8 cellular contexts compared by ENCODE assay signal in the genomic region with DNA sequence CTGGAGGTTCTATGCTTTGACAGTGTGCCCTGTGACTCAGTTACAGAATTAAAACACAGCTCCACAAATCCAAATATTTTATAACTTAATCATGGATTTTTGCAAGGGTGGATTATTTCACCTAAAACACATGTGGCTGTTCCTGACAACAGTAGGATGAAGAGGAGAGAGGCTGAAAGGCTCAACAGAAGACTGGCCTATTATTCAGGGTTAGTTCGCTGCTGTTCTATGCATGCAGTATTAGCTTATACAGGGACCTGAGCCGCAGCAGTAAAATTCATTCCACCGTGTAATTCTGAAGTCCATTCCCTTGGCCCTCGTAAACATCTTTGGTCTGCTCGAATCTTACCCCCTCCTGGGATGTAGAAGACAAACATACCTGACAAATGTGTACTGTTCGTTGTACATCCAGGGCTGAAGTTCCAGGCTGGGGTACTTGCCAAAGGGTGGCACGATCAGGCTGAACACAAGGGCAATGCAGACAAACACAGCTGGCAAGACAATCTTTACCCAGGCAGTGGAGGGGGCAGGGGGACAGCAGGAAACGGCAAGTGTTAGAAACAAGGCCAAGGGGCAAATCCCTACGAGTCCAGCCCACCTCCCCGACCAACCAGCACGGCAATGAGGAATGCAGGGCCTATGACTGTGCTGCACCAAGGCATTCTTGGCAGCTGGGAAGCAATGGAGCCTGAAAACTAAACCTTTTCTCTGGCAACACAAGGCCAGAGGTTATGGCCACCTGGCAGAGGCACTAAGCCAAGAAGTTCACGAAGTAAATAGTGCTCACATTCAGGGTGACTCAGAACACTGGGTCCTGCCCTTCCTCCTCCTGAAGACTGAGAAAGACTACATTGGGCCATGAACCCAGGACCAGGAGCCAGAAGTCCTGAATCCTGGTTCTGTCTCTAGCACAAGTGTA. TPM values are rescaled to one million over a fixed set of nuclear protein-coding genes. Genes with fewer than 3 reads are reported as not detected.
DNase-seq lines count a peak whose midpoint lies in the region; ATAC-seq and TF ChIP-seq lines count a peak whose summit lies in the region.

No MANE protein-coding gene starts in this region.

- WGBS in liver: 29% methylated on average over 12 of the region's 12 CpGs

- no peak overlapping the region for H3K4me3 Mint-ChIP-seq in activated naive CD8-positive, alpha-beta T cell treated with anti-CD3 and anti-CD28 coated beads, Interleukin-2, amount 50 U/mL, for 24 hours
- H3K4me3 Mint-ChIP-seq in natural killer cell: no peak overlapping the region
- H3K4me3 Mint-ChIP-seq in activated T-helper 1 cell treated with anti-CD3 and anti-CD28 coated beads, Interleukin-12 subunit alpha, Interleukin-12 subunit beta, Interleukin-2, Interleukin-4 antibody, amounts not matched to agents 30 ng/mL and 10 ng/mL and 1 ng/mL, durations not matched to agents 14 hours and 24 hours and 36 hours: no peak overlapping the region

- H3K27me3 Mint-ChIP-seq in activated naive CD8-positive, alpha-beta T cell treated with anti-CD3 and anti-CD28 coated beads, Interleukin-2, amount 50 U/mL, for 24 hours: no peaks in the 10 kb centered on the region
- no peaks in the 10 kb centered on the region for H3K27me3 Mint-ChIP-seq in natural killer cell (ENCODE audit: low read depth in 2 of 2)
- H3K27me3 Mint-ChIP-seq in activated T-helper 1 cell treated with anti-CD3 and anti-CD28 coated beads, Interleukin-12 subunit alpha, Interleukin-12 subunit beta, Interleukin-2, Interleukin-4 antibody, amounts not matched to agents 30 ng/mL and 10 ng/mL and 1 ng/mL, durations not matched to agents 14 hours and 24 hours and 36 hours (ENCODE audit: insufficient read depth): no peaks in the 10 kb centered on the region

- H3K9me3 Mint-ChIP-seq in activated naive CD8-positive, alpha-beta T cell treated with anti-CD3 and anti-CD28 coated beads, Interleukin-2, amount 50 U/mL, for 24 hours: no peaks in the 10 kb centered on the region
- H3K9me3 Mint-ChIP-seq in natural killer cell: no peaks in the 10 kb centered on the region
- no peaks in the 10 kb centered on the region for H3K9me3 Mint-ChIP-seq in activated T-helper 1 cell treated with anti-CD3 and anti-CD28 coated beads, Interleukin-12 subunit alpha, Interleukin-12 subunit beta, Interleukin-2, Interleukin-4 antibody, amounts not matched to agents 30 ng/mL and 10 ng/mL and 1 ng/mL, durations not matched to agents 14 hours and 24 hours and 36 hours

- H3K4me1 Mint-ChIP-seq in activated naive CD8-positive, alpha-beta T cell treated with anti-CD3 and anti-CD28 coated beads, Interleukin-2, amount 50 U/mL, for 24 hours: no peaks in the 10 kb centered on the region
- H3K4me1 Mint-ChIP-seq in natural killer cell: no peaks in the 10 kb centered on the region
- H3K4me1 Mint-ChIP-seq in activated T-helper 1 cell treated with anti-CD3 and anti-CD28 coated beads, Interleukin-12 subunit alpha, Interleukin-12 subunit beta, Interleukin-2, Interleukin-4 antibody, amounts not matched to agents 30 ng/mL and 10 ng/mL and 1 ng/mL, durations not matched to agents 14 hours and 24 hours and 36 hours (ENCODE audit: low read depth): no peaks in the 10 kb centered on the region

- H3K27ac Mint-ChIP-seq in activated naive CD8-positive, alpha-beta T cell treated with anti-CD3 and anti-CD28 coated beads, Interleukin-2, amount 50 U/mL, for 24 hours: no peak overlapping the region
- H3K27ac Mint-ChIP-seq in natural killer cell: no peak overlapping the region
- H3K27ac Mint-ChIP-seq in activated T-helper 1 cell treated with anti-CD3 and anti-CD28 coated beads, Interleukin-12 subunit alpha, Interleukin-12 subunit beta, Interleukin-2, Interleukin-4 antibody, amounts not matched to agents 30 ng/mL and 10 ng/mL and 1 ng/mL, durations not matched to agents 14 hours and 24 hours and 36 hours: no peak overlapping the region

- ATAC-seq in activated naive CD8-positive, alpha-beta T cell treated with anti-CD3 and anti-CD28 coated beads, Interleukin-2, amount 50 U/mL, for 24 hours: no peak
- ATAC-seq in omental fat pad (ENCODE audit: low FRiP score) (no peak), natural killer cell (no peak)

- CTCF ChIA-PET in AG04450 (lab: Charles Lee): no interaction called here

- POLR2A ChIA-PET in AG04450 (lab: Yijun Ruan, JAX): no interaction called here

- H3K9ac ChIP-seq in colonic mucosa (ENCODE audit: low read depth in 2 of 2, low read length in 2 of 2) (no peak overlapping the region), liver (ENCODE audit: low read depth in 1 of 2, low read length in 2 of 2) (peak overlapping the region in 1 of 2 donors; percentile 45)

- H3K27me3 ChIP-seq in AG04450 (ENCODE audit: control insufficient read depth, insufficient read depth, low read length) (no peaks in the 10 kb centered on the region), colonic mucosa (no peaks in the 10 kb centered on the region), liver (ENCODE audit: control insufficient read depth in 4 of 4, insufficient read depth in 4 of 4, low read length in 3 of 4) (no peaks in the 10 kb centered on the region)

- H3K4me3 ChIP-seq in AG04450 (ENCODE audit: low read depth, low read length) (no peak overlapping the region), colonic mucosa (no peak overlapping the region), liver (ENCODE audit: low read depth in 1 of 3, low read length in 3 of 3) (no peak overlapping the region)

- H3K27ac ChIP-seq in AG04450 (ENCODE audit: low read depth, low read length) (peak overlapping the region; percentile 40), colonic mucosa (peak overlapping the region; percentile 42), liver (ENCODE audit: low read depth in 1 of 2, low read length in 2 of 2) (peak overlapping the region; percentile 28 to 49)

- no peaks in the 10 kb centered on the region for H3K9me3 ChIP-seq in AG04450 (ENCODE audit: control insufficient read depth, insufficient read depth, low read length)
- no peaks in the 10 kb centered on the region for H3K9me3 ChIP-seq in colonic mucosa
- no peaks in the 10 kb centered on the region for H3K9me3 ChIP-seq in liver (ENCODE audit: control insufficient read depth in 4 of 4, low read length in 3 of 4)

- H3K36me3 ChIP-seq in colonic mucosa: peaks cover 8% of the 10 kb centered on the region
- H3K36me3 ChIP-seq in liver (ENCODE audit: control insufficient read depth in 4 of 4, insufficient read depth in 3 of 4, low read depth in 1 of 4, low read length in 3 of 4): peaks cover 8 to 85% (median 69%) of the 10 kb centered on the region in 4 donors

- intact Hi-C loops in colonic mucosa (cut with DNase I) (no loop called here), natural killer cell (cut with micrococcal nuclease) (no loop called here)
- intact Hi-C loops in activated T-helper 1 cell treated with anti-CD3 and anti-CD28 coated beads, Interleukin-12 subunit alpha, Interleukin-12 subunit beta, Interleukin-2, Interleukin-4 antibody, amounts not matched to agents 30 ng/mL and 10 ng/mL and 1 ng/mL, durations not matched to agents 14 hours and 24 hours and 36 hours (cut with micrococcal nuclease): no loop called here

- no peak for DNase-seq in AG04450 (ENCODE audit: low read depth, low spot score)
- peak; percentile 64 for DNase-seq in NCI-H1092 treated with DMSO at 0.1 percent for 48 hours (lab: John Stamatoyannopoulos, UW)
- peak; percentile 50 for DNase-seq in colonic mucosa
- DNase-seq in activated naive CD8-positive, alpha-beta T cell treated with anti-CD3 and anti-CD28 coated beads, Interleukin-2, amount 50 U/mL, for 24 hours: no peak
- no peak for DNase-seq in omental fat pad (ENCODE audit: low spot score)
- no peak for DNase-seq in natural killer cell
- DNase-seq in activated T-helper 1 cell treated with anti-CD3 and anti-CD28 coated beads, Interleukin-12 subunit alpha, Interleukin-12 subunit beta, Interleukin-2, Interleukin-4 antibody, amounts not matched to agents 30 ng/mL and 10 ng/mL and 1 ng/mL, durations not matched to agents 14 hours and 24 hours and 36 hours (ENCODE audit: low spot score): no peak

- TF ChIP-seq CTCF in AG04450 (IDR thresholded peaks at IDR 0.05; ENCODE audit: low read depth, low read length) (no peak), colonic mucosa (IDR thresholded peaks at IDR 0.05) (no peak), liver (IDR thresholded peaks at IDR 0.05; ENCODE audit: low read depth, low read length, missing input control) (no peak), omental fat pad (IDR thresholded peaks at IDR 0.05) (no peak), natural killer cell (IDR thresholded peaks at IDR 0.05) (no peak)

- H3K4me1 ChIP-seq in colonic mucosa (peaks cover 4% of the 10 kb centered on the region), liver (ENCODE audit: control insufficient read depth in 4 of 4, insufficient read depth in 4 of 4, low read length in 3 of 4) (peaks cover 0 to 32% (median 28%) of the 10 kb centered on the region in 4 donors)

- TF ChIP-seq RAD21 in liver (IDR thresholded peaks at IDR 0.05): peak in 1 of 2 donors; percentile 33

- peaks cover 6% of the 10 kb centered on the region for H3K36me3 Mint-ChIP-seq in activated naive CD8-positive, alpha-beta T cell treated with anti-CD3 and anti-CD28 coated beads, Interleukin-2, amount 50 U/mL, for 24 hours (ENCODE audit: low read depth)
- no peaks in the 10 kb centered on the region for H3K36me3 Mint-ChIP-seq in natural killer cell
- H3K36me3 Mint-ChIP-seq in activated T-helper 1 cell treated with anti-CD3 and anti-CD28 coated beads, Interleukin-12 subunit alpha, Interleukin-12 subunit beta, Interleukin-2, Interleukin-4 antibody, amounts not matched to agents 30 ng/mL and 10 ng/mL and 1 ng/mL, durations not matched to agents 14 hours and 24 hours and 36 hours (ENCODE audit: low read depth): no peaks in the 10 kb centered on the region

TF ChIP-seq in liver, 16 proteins besides CTCF, POLR2A, EP300 and RAD21 (continues in another document):
- no peak for TF ChIP-seq TAF1 (conservative IDR thresholded peaks at IDR 0.05)
- TF ChIP-seq, protein P1, sequence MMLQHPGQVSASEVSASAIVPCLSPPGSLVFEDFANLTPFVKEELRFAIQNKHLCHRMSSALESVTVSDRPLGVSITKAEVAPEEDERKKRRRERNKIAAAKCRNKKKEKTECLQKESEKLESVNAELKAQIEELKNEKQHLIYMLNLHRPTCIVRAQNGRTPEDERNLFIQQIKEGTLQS (IDR thresholded peaks at IDR 0.05): peak; percentile 85

RNA-seq across cellular contexts. Expression of a gene that starts 46.8 kb away (rescaled TPM):
- polyA plus RNA-seq in AG04450 (2011; rRNA removed) (1.4 and 1.8 TPM in 2 replicates), liver (under 1 TPM; 0.62 to 0.76 TPM)
- polyA minus RNA-seq in AG04450 (2011; rRNA and poly(A)+ RNA removed): 0.43 and 0.64 TPM in 2 replicates
- total RNA-seq in colonic mucosa (1 to 10 TPM in 1 of 2 donors, under 1 TPM in 1; 0.69 to 1.0 TPM), liver (1 to 10 TPM; 1.3 to 2.1 TPM), omental fat pad (10 to 100 TPM in 3 of 4 donors, 1 to 10 TPM in 1; 7.1 to 16.1 (median 13.0) TPM), natural killer cell (1 to 10 TPM in 1 of 3 donors, under 1 TPM in 2; 0.78 to 1.1 (median 0.79) TPM)
- 0.36 and 0.47 TPM in 2 replicates for total RNA-seq in activated T-helper 1 cell treated with anti-CD3 and anti-CD28 coated beads, Interleukin-12 subunit alpha, Interleukin-12 subunit beta, Interleukin-2, Interleukin-4 antibody, amounts not matched to agents 30 ng/mL and 10 ng/mL and 1 ng/mL, durations not matched to agents 14 hours and 24 hours and 36 hours

Comparison
In these comparisons a context has a peak if more than half of its experiments do, and no peak if none do; other contexts are left out.
1. DNase-seq: peak in NCI-H1092 treated with DMSO at 0.1 percent for 48 hours (single experiment) and colonic mucosa (single experiment); none in AG04450 (single experiment), activated naive CD8-positive, alpha-beta T cell treated with anti-CD3 and anti-CD28 coated beads, Interleukin-2, amount 50 U/mL, for 24 hours (single experiment), omental fat pad (single experiment), natural killer cell (single experiment) and activated T-helper 1 cell treated with anti-CD3 and anti-CD28 coated beads, Interleukin-12 subunit alpha, Interleukin-12 subunit beta, Interleukin-2, Interleukin-4 antibody, amounts not matched to agents 30 ng/mL and 10 ng/mL and 1 ng/mL, durations not matched to agents 14 hours and 24 hours and 36 hours (single experiment).
2. Peak in every context shown above with its lines, with median percentiles within 50 percentile points of each other: H3K27ac ChIP-seq.